1 cellular context compared by ENCODE assay signal in the genomic region with DNA sequence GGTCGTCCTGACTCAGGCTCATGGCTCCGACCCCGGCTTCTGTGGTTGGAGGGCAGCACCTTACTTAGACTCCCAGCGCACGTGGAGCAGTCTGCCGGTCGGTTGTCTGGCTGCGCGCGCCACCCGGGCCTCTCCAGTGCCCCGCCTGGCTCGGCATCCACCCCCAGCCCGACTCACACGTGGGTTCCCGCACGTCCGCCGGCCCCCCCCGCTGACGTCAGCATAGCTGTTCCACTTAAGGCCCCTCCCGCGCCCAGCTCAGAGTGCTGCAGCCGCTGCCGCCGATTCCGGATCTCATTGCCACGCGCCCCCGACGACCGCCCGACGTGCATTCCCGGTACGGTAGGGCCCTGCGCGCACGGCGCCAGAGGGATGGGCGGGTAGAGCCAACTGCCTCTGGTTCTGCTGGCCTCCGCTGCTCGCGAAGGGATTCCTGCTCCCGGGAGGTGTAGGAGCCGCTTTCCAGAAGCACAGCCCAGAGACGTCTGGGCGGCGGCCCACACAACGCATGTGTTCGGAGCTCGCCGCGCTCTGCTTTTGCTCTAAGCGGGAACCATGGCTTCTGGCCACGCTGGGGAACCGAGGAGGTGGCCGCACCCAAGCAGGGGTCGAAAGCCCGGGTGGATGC.
TF ChIP-seq lines count a peak whose summit lies in the region.

TSS of gene LDHA (plus strand) at position 264 of the 628 bp plus-strand sequence. CDS start 2,280 bp downstream, outside the sequence.

TF ChIP-seq in SK-N-SH treated with all-trans-retinoic acid at 6 μM for 48 hours, 23 proteins besides CTCF, POLR2A, EP300 and RAD21 (continued from another document):
- TF ChIP-seq ZFP30 (CRISPR knock-in tag; IDR thresholded peaks at IDR 0.05), result no peak
- TF ChIP-seq GLIS3 (CRISPR knock-in tag; IDR thresholded peaks at IDR 0.05), result no peak
- TF ChIP-seq ARNTL (CRISPR knock-in tag; IDR thresholded peaks at IDR 0.05; ENCODE audit: borderline replicate concordance, low read depth), result no peak
